24 cellular contexts compared by ENCODE assay signal in the genomic region with DNA sequence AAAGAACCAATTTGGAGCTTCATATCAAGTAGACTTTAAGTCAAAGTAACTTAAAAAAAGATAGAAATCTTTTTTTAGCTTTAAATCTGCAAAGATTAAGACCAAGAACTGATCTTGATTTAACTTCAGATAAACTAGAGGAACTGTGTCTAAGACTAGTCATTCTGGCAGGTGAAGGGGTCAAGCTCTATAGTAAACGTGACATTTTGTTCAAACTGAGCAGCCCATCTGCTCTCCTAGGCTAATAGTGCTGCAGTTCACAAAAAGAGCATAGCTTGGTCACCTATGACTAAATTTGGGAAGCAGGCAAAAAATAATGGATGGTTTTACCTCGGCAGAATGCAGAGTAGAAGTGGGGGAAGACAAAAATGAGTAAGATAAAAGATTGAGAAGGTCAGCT.
"Had no signal": no experiment of that assay in that cellular context is flagged by ENCODE, and none has a peak within 500 bp of the region (broad histone marks: within the 10 kb centered on the region; RNA-seq: fewer than 3 reads in every experiment).

No MANE protein-coding gene starts in this region.

- H3K27me3 ChIP-seq: colonic mucosa, gastrocnemius medialis, neutrophil, spleen, testis, tibial artery had no signal

- ATAC-seq: esophagus mucosa; gastrocnemius medialis; left ventricle myocardium superior; lower lobe of right lung; naive thymus-derived CD8-positive, alpha-beta T cell; psoas muscle; right cardiac atrium; stimulated activated memory B cell treated with anti-CD40 and anti-IgM and Interleukin-4, amounts not matched to agents 10 μg/mL and 1 μg/mL and 100 μg/mL, for 72 hours; stimulated activated naive CD8-positive, alpha-beta T cell treated with anti-CD3 and anti-CD28 coated beads, Interleukin-15, Interleukin-2, amounts not matched to agents 100 U/mL and 50 U/mL, for 24 hours had no signal

- H3K9me3 ChIP-seq: colonic mucosa, gastrocnemius medialis, lower lobe of right lung, neutrophil, psoas muscle, testis, tibial artery had no signal

- H3K4me3 ChIP-seq: colonic mucosa, gastrocnemius medialis, lower lobe of right lung, psoas muscle, skin epidermis, spleen, testis, tibial artery had no signal

- H3K4me1 ChIP-seq: colonic mucosa, gastrocnemius medialis, lower lobe of right lung, psoas muscle, spleen, testis had no signal

- H3K27ac ChIP-seq: colonic mucosa, epithelial cell of prostate, gastrocnemius medialis, lower lobe of right lung, neutrophil, psoas muscle, skin epidermis, spleen, testis, tibial artery had no signal

- DNase-seq: colonic mucosa; effector CD8-positive, alpha-beta T cell; endodermal cell; foreskin fibroblast; gastrocnemius medialis; head of caudate nucleus; left ventricle myocardium superior; lower lobe of right lung; naive thymus-derived CD8-positive, alpha-beta T cell; nephron progenitor cell; posterior cingulate gyrus; psoas muscle; right cardiac atrium; spleen; stimulated activated CD4-positive, alpha-beta T cell treated with anti-CD3 and anti-CD28 coated beads, Interleukin-4, amount 100 ng/mL, for 4 hours; stimulated activated naive CD8-positive, alpha-beta T cell treated with anti-CD3 and anti-CD28 coated beads, Interleukin-15, Interleukin-2, amounts not matched to agents 100 U/mL and 50 U/mL, for 24 hours; substantia nigra; testis; tibial artery had no signal

- H3K36me3 ChIP-seq: colonic mucosa, gastrocnemius medialis, lower lobe of right lung, neutrophil, spleen, tibial artery had no signal
